ENCODE assay signal across 25 cellular contexts in genomic region chr2:100234141-100234540, GRCh38.
DNase-seq lines count a peak whose midpoint lies in the region; ATAC-seq, FAIRE-seq and TF ChIP-seq lines count a peak whose summit lies in the region.
"Had no signal": no experiment of that assay in that cellular context is flagged by ENCODE, and none has a peak within 500 bp of the region (broad histone marks: within the 10 kb centered on the region; RNA-seq: fewer than 3 reads in every experiment).

No MANE protein-coding gene starts in this region.

- no peak overlapping the region for H2BK120ac ChIP-seq in trophoblast cell (ENCODE audit: insufficient read depth, low read length, poor library complexity)

- H4K8ac ChIP-seq in trophoblast cell (ENCODE audit: low read depth, low read length), result no peak overlapping the region

- no peak overlapping the region for H4K91ac ChIP-seq in trophoblast cell (ENCODE audit: low read depth, low read length)

- DNase-seq in Karpas-422, result no peak
- peak; percentile 36 for DNase-seq in astrocyte of the spinal cord (ENCODE audit: low read depth, low spot score)
- DNase-seq in trophoblast cell, result peak; percentile 42 to 85
- DNase-seq in activated naive CD4-positive, alpha-beta T cell treated with Interleukin-2 at 50 U/mL for 16 hours, result no peak
- no peak for DNase-seq in GM13977 (ENCODE audit: low spot score)
- DNase-seq in HTR-8/SVneo (ENCODE audit: insufficient read length, low spot score), result no peak
- DNase-seq: activated CD4-positive, alpha-beta T cell treated with anti-CD3 and anti-CD28 coated beads, Interleukin-2, amount 10 ng/mL, durations not matched to agents 7 days and 5 days; CD8-positive, alpha-beta memory T cell; cerebellar nuclear complex; H7; heart left ventricle; left cardiac atrium; mesendoderm; NCI-H1105 treated with DMSO at 0.1 percent for 48 hours; NCI-H2029 treated with DMSO at 0.1 percent for 48 hours; NCI-H2227 treated with DMSO at 0.1 percent for 48 hours; occipital lobe; stimulated activated CD4-positive, alpha-beta T cell treated with anti-CD3 and anti-CD28 coated beads, Interleukin-2, amount 100 ng/mL, for 48 hours; stimulated activated naive CD4-positive, alpha-beta T cell treated with Interleukin-2 at 50 U/mL for 16 hours; WERI-Rb-1 had no signal

- H3K4me2 ChIP-seq in BLaER1 treated with 17β-estradiol and CSF1 and Interleukin-3, amounts not matched to agents 10 nM and 100 nM, result peak overlapping the region in 9 of 11 experiments; percentile 76 to 92 (median 81); a peak in 17 of 22 replicates
- peak overlapping the region; percentile 71 for H3K4me2 ChIP-seq in Karpas-422 (ENCODE audit: low read depth, low read length, poor library complexity, severe bottlenecking)
- no peak overlapping the region for H3K4me2 ChIP-seq in trophoblast cell (ENCODE audit: low read length)
- H3K4me2 ChIP-seq: smooth muscle cell had no signal

- ATAC-seq in HG02763 (IDR thresholded peaks at IDR 0.05; ENCODE audit: unreplicated experiment), result no peak
- ATAC-seq: heart left ventricle, HepG2, left cardiac atrium had no signal

- no peak overlapping the region for H4K12ac ChIP-seq in trophoblast cell (ENCODE audit: low read depth, low read length)

- peak overlapping the region in 4 of 11 experiments; percentile 42 to 73 (median 67); a peak in 5 of 22 replicates for H3K27ac ChIP-seq in BLaER1 treated with 17β-estradiol and CSF1 and Interleukin-3, amounts not matched to agents 10 nM and 100 nM
- H3K27ac ChIP-seq in Karpas-422 (ENCODE audit: low read length) (peak overlapping the region; percentile 97), trophoblast cell (ENCODE audit: low read depth, low read length) (no peak overlapping the region)
- H3K27ac ChIP-seq: heart left ventricle, WERI-Rb-1 had no signal

- FAIRE-seq in HTR-8/SVneo (lab: Jason Lieb, UNC), result no peak
- FAIRE-seq: GM12891, HepG2 had no signal

- no peak overlapping the region for H2BK5ac ChIP-seq in trophoblast cell (ENCODE audit: low read depth, low read length, poor library complexity)

- H3K4ac ChIP-seq in trophoblast cell (ENCODE audit: low read depth, low read length), result no peak overlapping the region

- no peak overlapping the region for H2AK5ac ChIP-seq in trophoblast cell (ENCODE audit: low read length)

- WGBS in trophoblast cell (ENCODE audit: extremely low coverage, insufficient coverage, insufficient read length), result no CpG with 5 or more reads among the region's 4 CpGs

- H3K9me3 ChIP-seq in BLaER1 treated with 17β-estradiol and CSF1 and Interleukin-3, amounts not matched to agents 10 nM and 100 nM (replicated peaks in 1 of 11), result no peaks in the 10 kb centered on the region
- H3K9me3 ChIP-seq in Karpas-422 (ENCODE audit: low read length) (no peaks in the 10 kb centered on the region), trophoblast cell (ENCODE audit: insufficient read depth, low read depth, low read length) (no peaks in the 10 kb centered on the region)
- H3K9me3 ChIP-seq: heart left ventricle had no signal

- H3K18ac ChIP-seq in trophoblast cell (ENCODE audit: low read length), result no peak overlapping the region

- H3K79me2 ChIP-seq in Karpas-422 (ENCODE audit: low read length) (no peaks in the 10 kb centered on the region), trophoblast cell (ENCODE audit: control insufficient read depth, insufficient read depth, low read length, poor library complexity) (no peaks in the 10 kb centered on the region)

- H4K20me1 ChIP-seq in BLaER1 treated with 17β-estradiol and CSF1 and Interleukin-3, amounts not matched to agents 10 nM and 100 nM, result no peaks in the 10 kb centered on the region
- no peaks in the 10 kb centered on the region for H4K20me1 ChIP-seq in Karpas-422 (ENCODE audit: insufficient read depth, low read depth, low read length)

- no peaks in the 10 kb centered on the region for H3K79me1 ChIP-seq in trophoblast cell (ENCODE audit: low read length)

- H3K14ac ChIP-seq in trophoblast cell (ENCODE audit: low read length), result no peak overlapping the region

- no peaks in the 10 kb centered on the region for H3K9me2 ChIP-seq in Karpas-422 (replicated peaks; ENCODE audit: insufficient read depth, low read length)

- in situ Hi-C loops in astrocyte of the spinal cord (cut with HindIII; ENCODE audit: low sequenced_read_pairs) (no loop called here), GM13977 (cut with MboI; ENCODE audit: low pct_unique_long_range_greater_than_20kb, low sequenced_read_pairs, unreplicated experiment) (no loop called here)

- no peak overlapping the region for H3K9ac ChIP-seq in BLaER1 treated with 17β-estradiol and CSF1 and Interleukin-3, amounts not matched to agents 10 nM and 100 nM
- peak overlapping the region; percentile 62 for H3K9ac ChIP-seq in Karpas-422 (ENCODE audit: low read length)
- no peak overlapping the region for H3K9ac ChIP-seq in trophoblast cell (ENCODE audit: low read length)

- no peaks in the 10 kb centered on the region for H3K36me3 ChIP-seq in BLaER1 treated with 17β-estradiol and CSF1 and Interleukin-3, amounts not matched to agents 10 nM and 100 nM
- H3K36me3 ChIP-seq in Karpas-422 (ENCODE audit: insufficient read depth, low read length) (no peaks in the 10 kb centered on the region), trophoblast cell (ENCODE audit: control insufficient read depth in 1 of 2, insufficient read depth in 2 of 2, low read length in 2 of 2) (no peaks in the 10 kb centered on the region)
- H3K36me3 ChIP-seq: heart left ventricle, WERI-Rb-1 had no signal

- TF ChIP-seq CTCF in astrocyte of the spinal cord (IDR thresholded peaks at IDR 0.05; ENCODE audit: low read depth, low read length), result no peak
- TF ChIP-seq CTCF in GM13977 (IDR thresholded peaks at IDR 0.05; ENCODE audit: extremely low read depth, insufficient read depth, missing control alignments), result no peak

- no peak overlapping the region for H3K4me3 ChIP-seq in BLaER1 treated with 17β-estradiol and CSF1 and Interleukin-3, amounts not matched to agents 10 nM and 100 nM
- H3K4me3 ChIP-seq in Karpas-422 (ENCODE audit: low read length) (peak overlapping the region; percentile 33; the same call in 1 of the 2 replicates), astrocyte of the spinal cord (ENCODE audit: low read depth, low read length) (no peak overlapping the region), trophoblast cell (ENCODE audit: low read depth, low read length) (no peak overlapping the region)
- H3K4me3 ChIP-seq: heart left ventricle, smooth muscle cell had no signal

- no peak overlapping the region for H3K23ac ChIP-seq in trophoblast cell (ENCODE audit: low read length)

- H2BK12ac ChIP-seq in trophoblast cell (ENCODE audit: low read length), result no peak overlapping the region

- H3K27me3 ChIP-seq in BLaER1 treated with 17β-estradiol and CSF1 and Interleukin-3, amounts not matched to agents 10 nM and 100 nM, result 0 out of 22 replicates have a peak, but pooled peaks cover 0 to 5% (median 0%) of the 10 kb centered on the region in 11 experiments
- H3K27me3 ChIP-seq in Karpas-422 (ENCODE audit: low read length) (no peaks in the 10 kb centered on the region), trophoblast cell (ENCODE audit: insufficient read depth, low read length) (no peaks in the 10 kb centered on the region)
- H3K27me3 ChIP-seq: heart left ventricle had no signal

- no peak overlapping the region for H2AFZ ChIP-seq in Karpas-422 (ENCODE audit: low read length)
- H2AFZ ChIP-seq in trophoblast cell (ENCODE audit: insufficient read depth, low read length, poor library complexity), result no peak overlapping the region

- peaks cover 14 to 40% (median 28%) of the 10 kb centered on the region in 10 experiments for H3K4me1 ChIP-seq in BLaER1 treated with 17β-estradiol and CSF1 and Interleukin-3, amounts not matched to agents 10 nM and 100 nM
- H3K4me1 ChIP-seq in Karpas-422 (ENCODE audit: low read length) (peaks cover 69% of the 10 kb centered on the region), trophoblast cell (ENCODE audit: control insufficient read depth in 1 of 2, insufficient read depth in 2 of 2, low read length in 2 of 2) (no peaks in the 10 kb centered on the region)
- H3K4me1 ChIP-seq: heart left ventricle had no signal

Comparison
In these comparisons a context has a peak if more than half of its experiments do, and no peak if none do; other contexts are left out.
1. DNase-seq: peak in astrocyte of the spinal cord (single experiment) and trophoblast cell (2 of 2); none in Karpas-422 (single experiment), activated naive CD4-positive, alpha-beta T cell treated with Interleukin-2 at 50 U/mL for 16 hours (single experiment), GM13977 (single experiment) and HTR-8/SVneo (single experiment).